In genomic region chr11:109818303-109818702, GRCh38 we compare ENCODE assay signal across 18 cellular contexts.
DNase-seq lines count a peak whose midpoint lies in the region; ATAC-seq and TF ChIP-seq lines count a peak whose summit lies in the region.
"Had no signal": no experiment of that assay in that cellular context is flagged by ENCODE, and none has a peak within 500 bp of the region (broad histone marks: within the 10 kb centered on the region; RNA-seq: fewer than 3 reads in every experiment).

No MANE protein-coding gene starts in this region.

- H3K27ac ChIP-seq in ACC112 (ENCODE audit: low read depth, low read length), result no peak overlapping the region
- H3K27ac ChIP-seq in CD4-positive, alpha-beta T cell (ENCODE audit: low read depth, low read length), result no peak overlapping the region
- no peak overlapping the region for H3K27ac ChIP-seq in GM23248
- no peak overlapping the region for H3K27ac ChIP-seq in effector memory CD4-positive, alpha-beta T cell (ENCODE audit: insufficient read depth, low read length, poor library complexity, severe bottlenecking)
- H3K27ac ChIP-seq: gastrocnemius medialis, pancreas, sigmoid colon, transverse colon had no signal

- CTCF ChIA-PET in CD4-positive, alpha-beta T cell (lab: Charles Lee), result no interaction called here

- H3K27me3 ChIP-seq in ACC112 (ENCODE audit: insufficient read depth, low read length), result no peaks in the 10 kb centered on the region; the same call in 1 of the 2 replicates
- no peaks in the 10 kb centered on the region for H3K27me3 ChIP-seq in CD4-positive, alpha-beta T cell (ENCODE audit: control insufficient read depth, insufficient read depth, low read length)
- peaks cover 6% of the 10 kb centered on the region; the same call in 1 of the 2 replicates for H3K27me3 ChIP-seq in GM23248 (replicated peaks; ENCODE audit: insufficient read depth)
- H3K27me3 ChIP-seq in effector memory CD4-positive, alpha-beta T cell (replicated peaks; ENCODE audit: control insufficient read depth, insufficient read depth, low read length, poor library complexity, severe bottlenecking), result no peaks in the 10 kb centered on the region
- H3K27me3 ChIP-seq: gastrocnemius medialis, pancreas, sigmoid colon, transverse colon had no signal

- no peak for ATAC-seq in CD4-positive, alpha-beta T cell (ENCODE audit: poor library complexity)
- ATAC-seq: activated T-helper 17 cell treated with anti-CD3 and anti-CD28 coated beads, Interleukin-2, amount 50 U/mL, for 72 hours; gastrocnemius medialis; HepG2; pancreas had no signal

- H3K4me1 Mint-ChIP-seq in CD4-positive, alpha-beta T cell (ENCODE audit: low read depth), result peaks cover 15% of the 10 kb centered on the region
- H3K4me1 Mint-ChIP-seq in HFFc6 (ENCODE audit: low read depth) (no peaks in the 10 kb centered on the region), chondrocyte (ENCODE audit: low read depth) (no peaks in the 10 kb centered on the region)
- H3K4me1 Mint-ChIP-seq in T-helper 2 cell treated with Interferon-gamma antibody and Interleukin-4, amounts not matched to agents 5 μg/mL and 100 μg/mL, for 36 hours (ENCODE audit: low read depth), result no peaks in the 10 kb centered on the region
- H3K4me1 Mint-ChIP-seq: activated T-helper 17 cell treated with anti-CD3 and anti-CD28 coated beads, Interleukin-2, amount 50 U/mL, for 72 hours had no signal

- H3K4me3 ChIP-seq in ACC112 (ENCODE audit: low read depth, low read length) (no peak overlapping the region), GM23248 (no peak overlapping the region)
- no peak overlapping the region for H3K4me3 ChIP-seq in effector memory CD4-positive, alpha-beta T cell (ENCODE audit: insufficient read depth, low read depth, low read length, poor library complexity, severe bottlenecking)
- H3K4me3 ChIP-seq: gastrocnemius medialis, pancreas, sigmoid colon, transverse colon had no signal

- 62 to 70% methylated on average over 9 of the region's 9 CpGs for WGBS in GM23248 (ENCODE audit: low coverage in 1 of 2, low lambda C conversion rate in 2 of 2, missing lambda C conversion rate in 2 of 2), 2 experiments

- no peak overlapping the region for H3K9ac ChIP-seq in GM23248

- H3K36me3 Mint-ChIP-seq in CD4-positive, alpha-beta T cell (ENCODE audit: low read depth), result no peaks in the 10 kb centered on the region
- H3K36me3 Mint-ChIP-seq in HFFc6 (ENCODE audit: low read depth), result no peaks in the 10 kb centered on the region
- no peaks in the 10 kb centered on the region for H3K36me3 Mint-ChIP-seq in T-helper 2 cell treated with Interferon-gamma antibody and Interleukin-4, amounts not matched to agents 5 μg/mL and 100 μg/mL, for 36 hours (ENCODE audit: low read depth)
- no peaks in the 10 kb centered on the region for H3K36me3 Mint-ChIP-seq in chondrocyte (ENCODE audit: low read depth)

- H3K79me2 ChIP-seq in ACC112 (ENCODE audit: control insufficient read depth, insufficient read depth, low read length, unreplicated experiment), result no peaks in the 10 kb centered on the region
- no peaks in the 10 kb centered on the region for H3K79me2 ChIP-seq in GM23248 (ENCODE audit: insufficient read depth)

- H3K9me2 ChIP-seq in GM23248 (ENCODE audit: insufficient read depth), result no peaks in the 10 kb centered on the region

- no peaks in the 10 kb centered on the region for H3K9me3 ChIP-seq in CD4-positive, alpha-beta T cell (ENCODE audit: control insufficient read depth, low read length)
- H3K9me3 ChIP-seq in GM23248 (ENCODE audit: low read depth), result no peaks in the 10 kb centered on the region
- H3K9me3 ChIP-seq in effector memory CD4-positive, alpha-beta T cell (ENCODE audit: control insufficient read depth, low read length), result no peaks in the 10 kb centered on the region
- H3K9me3 ChIP-seq: gastrocnemius medialis, pancreas, sigmoid colon, transverse colon had no signal

- in situ Hi-C loops in GM23248 (cut with MboI), result no loop called here

- no peaks in the 10 kb centered on the region for H3F3A ChIP-seq in GM23248 (ENCODE audit: insufficient read depth)

- H3K27ac Mint-ChIP-seq in CD4-positive, alpha-beta T cell, result no peak overlapping the region
- H3K27ac Mint-ChIP-seq in HFFc6 (no peak overlapping the region), chondrocyte (ENCODE audit: unreplicated experiment) (no peak overlapping the region)
- H3K27ac Mint-ChIP-seq in T-helper 2 cell treated with Interferon-gamma antibody and Interleukin-4, amounts not matched to agents 5 μg/mL and 100 μg/mL, for 36 hours, result no peak overlapping the region
- H3K27ac Mint-ChIP-seq: activated T-helper 17 cell treated with anti-CD3 and anti-CD28 coated beads, Interleukin-2, amount 50 U/mL, for 72 hours had no signal

- H3K36me3 ChIP-seq in ACC112 (ENCODE audit: insufficient read depth, low read length), result no peaks in the 10 kb centered on the region
- no peaks in the 10 kb centered on the region for H3K36me3 ChIP-seq in GM23248 (ENCODE audit: low read depth)
- H3K36me3 ChIP-seq in effector memory CD4-positive, alpha-beta T cell (ENCODE audit: control insufficient read depth, insufficient read depth, low read length), result no peaks in the 10 kb centered on the region
- H3K36me3 ChIP-seq: gastrocnemius medialis, pancreas, sigmoid colon, transverse colon had no signal

- peak overlapping the region; percentile 40 for H3K4me3 Mint-ChIP-seq in CD4-positive, alpha-beta T cell
- H3K4me3 Mint-ChIP-seq in HFFc6 (peak overlapping the region; percentile 73; the same call in 1 of the 2 replicates), chondrocyte (ENCODE audit: unreplicated experiment) (no peak overlapping the region)
- peak overlapping the region; percentile 5 for H3K4me3 Mint-ChIP-seq in T-helper 2 cell treated with Interferon-gamma antibody and Interleukin-4, amounts not matched to agents 5 μg/mL and 100 μg/mL, for 36 hours
- H3K4me3 Mint-ChIP-seq: activated T-helper 17 cell treated with anti-CD3 and anti-CD28 coated beads, Interleukin-2, amount 50 U/mL, for 72 hours had no signal

- POLR2A ChIA-PET in CD4-positive, alpha-beta T cell (lab: Charles Lee), result no interaction called here

- no peaks in the 10 kb centered on the region for H3K27me3 Mint-ChIP-seq in CD4-positive, alpha-beta T cell
- peaks cover 4% of the 10 kb centered on the region for H3K27me3 Mint-ChIP-seq in HFFc6 (ENCODE audit: insufficient read depth)
- no peaks in the 10 kb centered on the region for H3K27me3 Mint-ChIP-seq in T-helper 2 cell treated with Interferon-gamma antibody and Interleukin-4, amounts not matched to agents 5 μg/mL and 100 μg/mL, for 36 hours (ENCODE audit: low read depth)
- H3K27me3 Mint-ChIP-seq in chondrocyte (ENCODE audit: low read depth), result peaks cover 10% of the 10 kb centered on the region
- H3K27me3 Mint-ChIP-seq: activated T-helper 17 cell treated with anti-CD3 and anti-CD28 coated beads, Interleukin-2, amount 50 U/mL, for 72 hours had no signal

- intact Hi-C loops in CD4-positive, alpha-beta T cell (cut with DNase I, micrococcal nuclease), result no loop called here

- no peaks in the 10 kb centered on the region for H4K20me1 ChIP-seq in GM23248 (ENCODE audit: insufficient read depth)

- TF ChIP-seq CTCF in CD4-positive, alpha-beta T cell (IDR thresholded peaks at IDR 0.05), result no peak
- TF ChIP-seq CTCF in HFFc6 (IDR thresholded peaks at IDR 0.05) (no peak), chondrocyte (IDR thresholded peaks at IDR 0.05) (no peak)

- H3K4me1 ChIP-seq in ACC112 (ENCODE audit: control insufficient read depth, insufficient read depth, low read length, unreplicated experiment), result no peaks in the 10 kb centered on the region
- H3K4me1 ChIP-seq in GM23248 (ENCODE audit: insufficient read depth), result no peaks in the 10 kb centered on the region
- H3K4me1 ChIP-seq in effector memory CD4-positive, alpha-beta T cell (ENCODE audit: control insufficient read depth, insufficient read depth, low read length, poor library complexity, severe bottlenecking), result no peaks in the 10 kb centered on the region
- H3K4me1 ChIP-seq: gastrocnemius medialis, pancreas, sigmoid colon, transverse colon had no signal

- no peak for DNase-seq in CD4-positive, alpha-beta T cell
- no peak for DNase-seq in HFFc6
- DNase-seq in T-helper 2 cell treated with Interferon-gamma antibody and Interleukin-4, amounts not matched to agents 5 μg/mL and 100 μg/mL, for 36 hours (ENCODE audit: low spot score), result no peak
- DNase-seq in GM23248, result no peak
- DNase-seq in chondrocyte (ENCODE audit: low spot score), result no peak
- DNase-seq in effector memory CD4-positive, alpha-beta T cell, result no peak
- DNase-seq in NCI-H2081 treated with DMSO at 0.1 percent for 48 hours (lab: John Stamatoyannopoulos, UW), result no peak
- DNase-seq: amniotic stem cell; gastrocnemius medialis; NCI-H526 treated with DMSO at 0.1 percent for 48 hours; pancreas; SHP77; sigmoid colon; stimulated activated naive CD4-positive, alpha-beta T cell; transverse colon had no signal

- peak overlapping the region; percentile 62 for H2AFZ ChIP-seq in ACC112 (ENCODE audit: low read length, unreplicated experiment)
- H2AFZ ChIP-seq in GM23248, result no peak overlapping the region

- no peaks in the 10 kb centered on the region for H3K9me3 Mint-ChIP-seq in CD4-positive, alpha-beta T cell
- H3K9me3 Mint-ChIP-seq in HFFc6, result no peaks in the 10 kb centered on the region
- H3K9me3 Mint-ChIP-seq in T-helper 2 cell treated with Interferon-gamma antibody and Interleukin-4, amounts not matched to agents 5 μg/mL and 100 μg/mL, for 36 hours, result no peaks in the 10 kb centered on the region
- no peaks in the 10 kb centered on the region for H3K9me3 Mint-ChIP-seq in chondrocyte (ENCODE audit: low read depth)
- H3K9me3 Mint-ChIP-seq: activated T-helper 17 cell treated with anti-CD3 and anti-CD28 coated beads, Interleukin-2, amount 50 U/mL, for 72 hours had no signal

- H3K4me2 ChIP-seq in GM23248 (ENCODE audit: unreplicated experiment), result no peak overlapping the region
